8 cellular contexts compared by ENCODE assay signal in genomic region chr19:14081797-14082674, GRCh38. TPM values are rescaled to one million over a fixed set of nuclear protein-coding genes. Genes with fewer than 3 reads are reported as not detected.
A peak's percentile ranks its signal among the peaks of the same experiment; 100 is the strongest.
DNase-seq lines count a peak whose midpoint lies in the region; ATAC-seq and TF ChIP-seq lines count a peak whose summit lies in the region.

No MANE protein-coding gene starts in this region.

- H3K27ac ChIP-seq in WERI-Rb-1 (peak overlapping the region; percentile 54), neutrophil (peak overlapping the region; percentile 86)

- H3K9me3 ChIP-seq in WERI-Rb-1 (ENCODE audit: severe bottlenecking) (no peaks in the 10 kb centered on the region), neutrophil (no peaks in the 10 kb centered on the region)

- H3K4me3 ChIP-seq in GM12875 (ENCODE audit: low read depth, low read length) (peak overlapping the region; percentile 90), WERI-Rb-1 (ENCODE audit: low read depth, low read length) (peak overlapping the region; percentile 66), neutrophil (ENCODE audit: low read depth in 1 of 2, low read length in 1 of 2) (peak overlapping the region; percentile 85 to 93)

- DNase-seq in WERI-Rb-1 (peak; percentile 61), T-helper 9 cell (no peak), SHP77 (lab: John Stamatoyannopoulos, UW) (no peak)

- H3K27me3 ChIP-seq in WERI-Rb-1 (ENCODE audit: insufficient read depth, low read depth, severe bottlenecking) (no peaks in the 10 kb centered on the region), neutrophil (no peaks in the 10 kb centered on the region)

- H3K36me3 ChIP-seq in WERI-Rb-1 (peaks cover 10% of the 10 kb centered on the region), neutrophil (no peaks in the 10 kb centered on the region)

- TF ChIP-seq CTCF in GM12875 (IDR thresholded peaks at IDR 0.05; ENCODE audit: borderline replicate concordance, insufficient read depth, low read depth, low read length), result no peak
- no peak for TF ChIP-seq CTCF in WERI-Rb-1 (IDR thresholded peaks at IDR 0.05; ENCODE audit: low read depth, low read length)
- TF ChIP-seq CTCF in neutrophil (IDR thresholded peaks at IDR 0.05), result no peak

- ATAC-seq in HG02763 (IDR thresholded peaks at IDR 0.05; ENCODE audit: unreplicated experiment) (peak; percentile 9), esophagus mucosa (peak; percentile 58), HG03280 (IDR thresholded peaks at IDR 0.05; ENCODE audit: unreplicated experiment) (no peak)

- peaks cover 50 to 54% of the 10 kb centered on the region in 2 experiments for H3K4me1 ChIP-seq in neutrophil (ENCODE audit: control insufficient read depth in 1 of 2, insufficient read depth in 1 of 2, low read depth in 1 of 2, low read length in 1 of 2)

RNA-seq across cellular contexts. Expression of gene C19orf67, which starts 3.5 kb away (rescaled TPM):
- 0.12 TPM for total RNA-seq in esophagus mucosa

RNA-seq across cellular contexts. Expression of gene SAMD1, which starts 8.5 kb away (rescaled TPM):
- total RNA-seq in esophagus mucosa, result 24.8 TPM

RNA-seq across cellular contexts. Expression of gene MISP3, which starts 9.4 kb away (rescaled TPM):
- 3.4 TPM for total RNA-seq in esophagus mucosa

RNA-seq across cellular contexts. Expression of gene PALM3, which starts 20.2 kb away (rescaled TPM):
- 0.08 TPM for total RNA-seq in esophagus mucosa

RNA-seq across cellular contexts. Expression of gene PRKACA, which starts 35.5 kb away (rescaled TPM):
- total RNA-seq in esophagus mucosa, result 45.2 TPM
